ENCODE assay signal across 27 cellular contexts in genomic region chr5:68167195-68167651, GRCh38.
"Had no signal": no experiment of that assay in that cellular context is flagged by ENCODE, and none has a peak within 500 bp of the region (broad histone marks: within the 10 kb centered on the region; RNA-seq: fewer than 3 reads in every experiment).

No MANE protein-coding gene starts in this region.

- H3K27ac ChIP-seq: neutrophil, ovary, parathyroid adenoma, psoas muscle, sigmoid colon, stomach, thoracic aorta, thyroid gland, tibial nerve, upper lobe of right lung, uterus had no signal

- H3K27me3 ChIP-seq: neutrophil, ovary, sigmoid colon, stomach, thyroid gland, tibial nerve, upper lobe of right lung, uterus had no signal

- H3K9me3 ChIP-seq: neutrophil, ovary, psoas muscle, sigmoid colon, stomach, thoracic aorta, thyroid gland, tibial nerve, upper lobe of right lung, uterus had no signal

- H3K4me1 ChIP-seq: parathyroid adenoma, thyroid gland, upper lobe of right lung had no signal

- H2AFZ ChIP-seq: parathyroid adenoma had no signal

- H3K36me3 ChIP-seq: neutrophil, ovary, sigmoid colon, stomach, thoracic aorta, thyroid gland, tibial nerve, upper lobe of right lung, uterus had no signal

- ATAC-seq: naive thymus-derived CD8-positive, alpha-beta T cell; natural killer cell treated with Interleukin-12 subunit alpha and Interleukin-12 subunit beta and Interleukin-15 and Interleukin-18, amount 100 ng/mL, for 72 hours; psoas muscle; right cardiac atrium; stimulated activated effector memory CD8-positive, alpha-beta T cell treated with anti-CD3 and anti-CD28 coated beads, Interleukin-12 subunit alpha, Interleukin-12 subunit beta, amount 100 ng/mL, for 72 hours; stimulated activated naive B cell treated with anti-CD40 and anti-IgM and Interleukin-4, amounts not matched to agents 10 μg/mL and 1 μg/mL and 100 μg/mL, for 72 hours; upper lobe of right lung had no signal

- FAIRE-seq: small intestine had no signal

- DNase-seq: naive B cell; naive thymus-derived CD8-positive, alpha-beta T cell; nephron progenitor cell; nucleus accumbens; ovary; posterior cingulate gyrus; psoas muscle; right cardiac atrium; sigmoid colon; small intestine; stimulated activated CD4-positive, alpha-beta T cell treated with anti-CD3 and anti-CD28 coated beads, Interleukin-15, amount 100 ng/mL, for 24 hours; stimulated activated CD4-positive, alpha-beta T cell treated with anti-CD3 and anti-CD28 coated beads, Interleukin-2, amount 100 ng/mL, for 24 hours; stimulated activated CD4-positive, alpha-beta T cell treated with anti-CD3 and anti-CD28 coated beads, Interleukin-2, amount 100 ng/mL, for 48 hours; stimulated activated CD4-positive, alpha-beta T cell treated with anti-CD3 and anti-CD28 coated beads, Interleukin-4, amount 100 ng/mL, for 24 hours; stimulated activated naive B cell treated with anti-CD40 and anti-IgM and Interleukin-4, amounts not matched to agents 10 μg/mL and 1 μg/mL and 100 μg/mL, for 72 hours; stimulated activated naive CD4-positive, alpha-beta T cell treated with Interleukin-2 at 50 U/mL for 16 hours; stomach; thyroid gland; trophoblast cell; upper lobe of right lung; uterus had no signal

- H3K79me2 ChIP-seq: parathyroid adenoma had no signal

- H3K9ac ChIP-seq: parathyroid adenoma had no signal

- H3K4me3 ChIP-seq: ovary, psoas muscle, sigmoid colon, stomach, thoracic aorta, thyroid gland, tibial nerve, upper lobe of right lung, uterus had no signal
